Comparison of ENCODE assay signal across 9 cellular contexts in the genomic region with DNA sequence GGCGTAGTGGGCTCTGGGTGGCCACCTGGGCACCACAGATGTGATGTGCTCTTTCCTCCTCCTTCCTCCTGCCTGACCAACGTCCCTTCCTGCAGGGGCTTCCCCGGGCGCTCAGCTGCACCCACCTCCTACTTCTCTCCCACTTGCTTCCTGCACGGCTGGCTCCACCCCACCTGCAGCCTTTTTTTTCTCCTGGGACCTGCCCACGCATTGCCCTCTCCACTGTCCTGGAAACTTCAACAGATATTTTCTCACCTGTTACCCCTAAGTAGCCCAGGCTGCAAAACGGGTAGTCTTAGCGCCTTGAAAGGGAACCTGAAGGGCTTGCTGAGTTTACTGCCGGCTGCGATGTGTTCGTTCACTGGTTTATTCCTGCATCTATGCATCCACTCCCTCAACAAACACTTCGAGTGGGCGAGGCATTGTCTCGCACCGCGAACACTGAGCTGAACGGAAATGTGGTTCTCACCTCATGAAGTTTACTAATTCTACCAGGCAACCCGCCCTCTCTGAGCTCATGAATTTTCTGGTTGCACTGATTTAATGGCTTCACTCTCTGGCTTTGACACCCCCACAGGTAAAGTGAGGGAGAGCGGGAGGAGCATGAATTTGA. TPM values are rescaled to one million over a fixed set of nuclear protein-coding genes. Genes with fewer than 3 reads are reported as not detected.
DNase-seq lines count a peak whose midpoint lies in the region; ATAC-seq and TF ChIP-seq lines count a peak whose summit lies in the region.
"Had no signal": no experiment of that assay in that cellular context is flagged by ENCODE, and none has a peak within 500 bp of the region (broad histone marks: within the 10 kb centered on the region; RNA-seq: fewer than 3 reads in every experiment).

No MANE protein-coding gene starts in this region.

- H3K4me1 ChIP-seq in right atrium auricular region (no peaks in the 10 kb centered on the region), heart right ventricle (peaks cover 0 to 17% (median 0%) of the 10 kb centered on the region in 9 donors), thyroid gland (peaks cover 0 to 8% of the 10 kb centered on the region in 2 donors)

- peak overlapping the region; percentile 61 for H3K4me3 Mint-ChIP-seq in activated naive CD4-positive, alpha-beta T cell treated with anti-CD3 and anti-CD28 coated beads for 36 hours

- H3K9me3 ChIP-seq in right atrium auricular region (no peaks in the 10 kb centered on the region), heart right ventricle (no peaks in the 10 kb centered on the region), thyroid gland (no peaks in the 10 kb centered on the region)

- 58 to 71% methylated on average over 19 of the region's 19 CpGs for WGBS in heart right ventricle, 2 donors
- 54 to 59% methylated on average over 19 of the region's 19 CpGs for WGBS in thyroid gland, 2 donors

- H3K9me3 Mint-ChIP-seq in activated naive CD4-positive, alpha-beta T cell treated with anti-CD3 and anti-CD28 coated beads for 36 hours, result no peaks in the 10 kb centered on the region

- H3K27ac ChIP-seq in right atrium auricular region (no peak overlapping the region), heart right ventricle (no peak overlapping the region), thyroid gland (no peak overlapping the region)
- H3K27ac ChIP-seq: SK-N-MC had no signal

- H3K27me3 Mint-ChIP-seq in activated naive CD4-positive, alpha-beta T cell treated with anti-CD3 and anti-CD28 coated beads for 36 hours (ENCODE audit: low read depth), result no peaks in the 10 kb centered on the region

- no peak overlapping the region for H3K27ac Mint-ChIP-seq in activated naive CD4-positive, alpha-beta T cell treated with anti-CD3 and anti-CD28 coated beads for 36 hours

- H3K36me3 ChIP-seq in right atrium auricular region (no peaks in the 10 kb centered on the region), heart right ventricle (no peaks in the 10 kb centered on the region), thyroid gland (no peaks in the 10 kb centered on the region)

- H3K4me3 ChIP-seq in right atrium auricular region (no peak overlapping the region), heart right ventricle (peak overlapping the region in 1 of 10 donors; percentile 7), thyroid gland (replicated peaks in 1 of 3) (no peak overlapping the region)
- H3K4me3 ChIP-seq: SK-N-MC had no signal

- no peak for TF ChIP-seq POLR2A in thyroid gland (IDR thresholded peaks at IDR 0.05)

- peaks cover 38% of the 10 kb centered on the region for H3K4me1 Mint-ChIP-seq in activated naive CD4-positive, alpha-beta T cell treated with anti-CD3 and anti-CD28 coated beads for 36 hours (ENCODE audit: low read depth)

- ATAC-seq in heart right ventricle, result no peak

- intact Hi-C loops in heart right ventricle (cut with DNase I), result loop anchor here in 1 of 10 donors (10.0 kb wide), 1 partner anchor 60 kb away; no protein-coding TSS in a partner anchor
- intact Hi-C loops in activated naive CD4-positive, alpha-beta T cell treated with anti-CD3 and anti-CD28 coated beads for 36 hours (cut with micrococcal nuclease), result loop anchor here (1.0 kb wide), 1 partner anchor 26 kb away; no protein-coding TSS in a partner anchor
- intact Hi-C loops in thyroid gland (cut with DNase I), result no loop called here

- H3K27me3 ChIP-seq in right atrium auricular region, result no peaks in the 10 kb centered on the region
- H3K27me3 ChIP-seq in heart right ventricle, result peaks cover 0 to 31% (median 23%) of the 10 kb centered on the region in 7 donors
- no peaks in the 10 kb centered on the region for H3K27me3 ChIP-seq in thyroid gland

- DNase-seq in right atrium auricular region (ENCODE audit: low spot score), result peak; percentile 44
- no peak for DNase-seq in heart right ventricle
- DNase-seq in NAMALWA (ENCODE audit: low spot score), result peak; percentile 28
- peak; percentile 73 for DNase-seq in activated naive CD4-positive, alpha-beta T cell treated with anti-CD3 and anti-CD28 coated beads for 36 hours
- peak; percentile 15 to 19 for DNase-seq in stimulated activated CD4-positive, alpha-beta T cell treated with anti-CD3 and anti-CD28 coated beads, Interleukin-4, amount 100 ng/mL, for 48 hours (ENCODE audit: low read depth in 2 of 2)
- DNase-seq in NCI-H2227 treated with DMSO at 0.1 percent for 48 hours (lab: John Stamatoyannopoulos, UW), result no peak
- no peak for DNase-seq in T1000 (lab: John Stamatoyannopoulos, UW)
- DNase-seq in thyroid gland, result no peak

- no peaks in the 10 kb centered on the region for H3K36me3 Mint-ChIP-seq in activated naive CD4-positive, alpha-beta T cell treated with anti-CD3 and anti-CD28 coated beads for 36 hours (ENCODE audit: low read depth)

- no peak for TF ChIP-seq CTCF in right atrium auricular region (IDR thresholded peaks at IDR 0.05)
- no peak for TF ChIP-seq CTCF in heart right ventricle (IDR thresholded peaks at IDR 0.05)
- TF ChIP-seq CTCF in thyroid gland (IDR thresholded peaks at IDR 0.05), result no peak

- CTCF ChIA-PET in activated naive CD4-positive, alpha-beta T cell treated with anti-CD3 and anti-CD28 coated beads for 36 hours (lab: Charles Lee), result interaction anchor here (0.6 to 1.4 kb wide), 3 partner anchors 9 to 96 kb away, joined by 3 read pairs; no protein-coding TSS in a partner anchor

RNA-seq across cellular contexts. Expression of gene ZBTB18, which starts 23.6 kb away (rescaled TPM):
- total RNA-seq in right atrium auricular region (10 to 100 TPM; 14.9 to 19.7 TPM), heart right ventricle (10 to 100 TPM; 17.7 to 33.7 (median 20.8) TPM), thyroid gland (10 to 100 TPM; 15.5 to 20.6 (median 18.3) TPM)
- 10 to 100 TPM in 1 of 2 donors, 1 to 10 TPM in 1; 7.5 to 13.1 TPM for polyA plus RNA-seq in heart right ventricle
- total RNA-seq in activated naive CD4-positive, alpha-beta T cell treated with anti-CD3 and anti-CD28 coated beads for 36 hours, result 1 to 10 TPM; 7.2 to 7.4 TPM

Comparison
In these comparisons a context has a peak if more than half of its experiments do, and no peak if none do; other contexts are left out.
1. DNase-seq: peak in right atrium auricular region (single experiment), NAMALWA (single experiment), activated naive CD4-positive, alpha-beta T cell treated with anti-CD3 and anti-CD28 coated beads for 36 hours (single experiment) and stimulated activated CD4-positive, alpha-beta T cell treated with anti-CD3 and anti-CD28 coated beads, Interleukin-4, amount 100 ng/mL, for 48 hours (2 of 2); none in heart right ventricle (0 of 2), NCI-H2227 treated with DMSO at 0.1 percent for 48 hours (single experiment), T1000 (single experiment) and thyroid gland (0 of 2).